In the genomic region with DNA sequence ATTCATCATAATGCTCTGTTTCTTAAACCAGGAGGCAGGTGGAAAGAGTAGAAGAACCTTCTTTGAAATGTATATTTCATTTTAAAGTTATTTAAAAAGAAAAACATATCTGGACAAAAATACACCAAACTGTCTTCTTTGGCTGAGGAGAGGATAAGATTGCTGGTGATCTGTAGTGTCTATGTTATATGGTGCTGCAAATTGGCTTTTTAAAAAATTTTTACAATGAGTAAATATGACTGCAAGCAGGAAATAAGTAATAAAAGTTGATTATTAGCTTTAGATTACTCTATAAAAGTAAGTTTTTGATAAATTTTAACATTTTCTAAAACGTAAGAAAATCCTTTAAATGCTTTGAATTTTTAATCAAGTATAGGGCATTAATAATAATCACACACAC, we compare ENCODE assay signal across 26 cellular contexts.
"Had no signal": no experiment of that assay in that cellular context is flagged by ENCODE, and none has a peak within 500 bp of the region (broad histone marks: within the 10 kb centered on the region; RNA-seq: fewer than 3 reads in every experiment).

No MANE protein-coding gene starts in this region.

- H3K4me1 ChIP-seq: left ventricle myocardium inferior, neural progenitor cell, right atrium auricular region, testis, thyroid gland, vagina had no signal

- H3K4me3 Mint-ChIP-seq: immature natural killer cell; naive thymus-derived CD8-positive, alpha-beta T cell; nephron progenitor cell; neural progenitor cell; stimulated activated naive B cell treated with anti-CD40 and anti-IgM and Interleukin-4, amounts not matched to agents 10 μg/mL and 1 μg/mL and 100 μg/mL, for 72 hours; type B pancreatic cell had no signal

- H3K9me3 ChIP-seq: neutrophil, right atrium auricular region, right lobe of liver, stomach, testis, thyroid gland, vagina had no signal

- H3K4me3 ChIP-seq: left ventricle myocardium inferior, lung, neural progenitor cell, right atrium auricular region, right lobe of liver, stomach, testis, thyroid gland, vagina had no signal

- DNase-seq: hypothalamus; immature natural killer cell; kidney; left ventricle myocardium inferior; mesendoderm; midbrain; naive thymus-derived CD8-positive, alpha-beta T cell; nephron progenitor cell; occipital lobe; right lobe of liver; stimulated activated CD4-positive, alpha-beta T cell treated with anti-CD3 and anti-CD28 coated beads, Interleukin-12 subunit alpha, Interleukin-12 subunit beta, amount 100 ng/mL, for 4 hours; stimulated activated CD4-positive, alpha-beta T cell treated with anti-CD3 and anti-CD28 coated beads, Interleukin-15, amount 100 ng/mL, for 24 hours; stimulated activated CD4-positive, alpha-beta T cell treated with anti-CD3 and anti-CD28 coated beads, Interleukin-2, amount 100 ng/mL, for 24 hours; stimulated activated CD4-positive, alpha-beta T cell treated with anti-CD3 and anti-CD28 coated beads, Interleukin-4, amount 100 ng/mL, for 1 hour; stimulated activated naive B cell treated with anti-CD40 and anti-IgM and Interleukin-4, amounts not matched to agents 10 μg/mL and 1 μg/mL and 100 μg/mL, for 72 hours; stimulated activated naive CD8-positive, alpha-beta T cell treated with anti-CD3 and anti-CD28 coated beads, Interleukin-15, Interleukin-2, amounts not matched to agents 100 U/mL and 50 U/mL, for 24 hours; stomach; testis; thyroid gland had no signal

- H2AFZ ChIP-seq: neural progenitor cell had no signal

- H3K27ac Mint-ChIP-seq: immature natural killer cell; naive thymus-derived CD8-positive, alpha-beta T cell; nephron progenitor cell; neural progenitor cell; progenitor cell of endocrine pancreas; stimulated activated naive B cell treated with anti-CD40 and anti-IgM and Interleukin-4, amounts not matched to agents 10 μg/mL and 1 μg/mL and 100 μg/mL, for 72 hours; type B pancreatic cell had no signal

- H3K9ac ChIP-seq: neural progenitor cell had no signal

- H3K36me3 ChIP-seq: right atrium auricular region, right lobe of liver, thyroid gland, vagina had no signal

- ATAC-seq: naive thymus-derived CD8-positive, alpha-beta T cell; right lobe of liver; stimulated activated naive B cell treated with anti-CD40 and anti-IgM and Interleukin-4, amounts not matched to agents 10 μg/mL and 1 μg/mL and 100 μg/mL, for 72 hours; stimulated activated naive CD8-positive, alpha-beta T cell treated with anti-CD3 and anti-CD28 coated beads, Interleukin-15, Interleukin-2, amounts not matched to agents 100 U/mL and 50 U/mL, for 24 hours had no signal

- H3K27ac ChIP-seq: left ventricle myocardium inferior, neural progenitor cell, neutrophil, right atrium auricular region, right lobe of liver, stomach, testis, thyroid gland, vagina had no signal

- H3K4me2 ChIP-seq: neural progenitor cell had no signal

- H3K4me1 Mint-ChIP-seq: immature natural killer cell, nephron progenitor cell, neural progenitor cell had no signal

- H3K27me3 Mint-ChIP-seq: naive thymus-derived CD8-positive, alpha-beta T cell; progenitor cell of endocrine pancreas; stimulated activated naive B cell treated with anti-CD40 and anti-IgM and Interleukin-4, amounts not matched to agents 10 μg/mL and 1 μg/mL and 100 μg/mL, for 72 hours; type B pancreatic cell had no signal

- H3K9me3 Mint-ChIP-seq: stimulated activated naive B cell treated with anti-CD40 and anti-IgM and Interleukin-4, amounts not matched to agents 10 μg/mL and 1 μg/mL and 100 μg/mL, for 72 hours had no signal

- H3K27me3 ChIP-seq: neural progenitor cell, neutrophil, right atrium auricular region, right lobe of liver, stomach, testis, thyroid gland, vagina had no signal
